ENCODE assay signal across 8 cellular contexts in the genomic region with DNA sequence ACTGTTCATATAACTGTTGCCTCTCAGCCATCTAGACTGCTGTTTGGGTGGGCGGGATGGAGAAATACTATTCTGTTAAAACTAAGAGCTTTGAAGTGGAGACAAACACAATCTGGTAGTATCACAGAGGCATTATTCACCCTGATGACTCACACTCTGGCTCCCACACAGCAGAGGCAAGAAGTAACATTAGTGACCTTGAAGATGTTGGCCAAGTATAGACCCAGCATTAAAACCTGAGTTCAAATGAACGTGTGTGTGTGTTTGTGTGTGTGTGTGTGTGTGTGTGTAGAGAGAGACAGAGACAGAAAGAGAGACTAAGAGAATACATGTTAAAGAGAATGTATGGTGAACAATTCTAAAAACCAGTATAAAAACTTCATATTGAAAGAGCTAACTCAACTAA. TPM values are rescaled to one million over a fixed set of nuclear protein-coding genes. Genes with fewer than 3 reads are reported as not detected.
DNase-seq lines count a peak whose midpoint lies in the region; TF ChIP-seq lines count a peak whose summit lies in the region.

No MANE protein-coding gene starts in this region.

- DNase-seq in GM03348 (ENCODE audit: low spot score) (peak; percentile 69), OCI-M1 (lab: John Stamatoyannopoulos, UW) (peak; percentile 86), kidney epithelial cell (ENCODE audit: low read depth) (peak; percentile 71), superior temporal gyrus (ENCODE audit: extremely low spot score) (peak; percentile 24), Caco-2 (no peak), GDM1 (lab: John Stamatoyannopoulos, UW) (no peak), ascending aorta (ENCODE audit: low spot score in 2 of 2) (no peak)
- DNase-seq in activated T-helper 9 cell treated with anti-CD3 and anti-CD28 coated beads, Interleukin-2, amount 50 U/mL, for 16 hours (ENCODE audit: low read depth) = peak; percentile 58

- POLR2A ChIA-PET in Caco-2 (lab: Charles Lee) = no interaction called here

- intact Hi-C loops in Caco-2 (cut with micrococcal nuclease; ENCODE audit: unreplicated experiment) = no loop called here
- intact Hi-C loops in ascending aorta (cut with DNase I) = no loop called here

- H3K4me3 Mint-ChIP-seq in Caco-2 (ENCODE audit: unreplicated experiment) = no peak overlapping the region

- CTCF ChIA-PET in Caco-2 (lab: Charles Lee) = no interaction called here

- no peaks in the 10 kb centered on the region for H3K9me3 ChIP-seq in Caco-2
- H3K9me3 ChIP-seq in ascending aorta = no peaks in the 10 kb centered on the region

- no peak for TF ChIP-seq CTCF in kidney epithelial cell (IDR thresholded peaks at IDR 0.05; ENCODE audit: insufficient read depth, low read length, poor library complexity, severe bottlenecking)
- TF ChIP-seq CTCF in Caco-2 (IDR thresholded peaks at IDR 0.05; ENCODE audit: insufficient read depth in 1 of 2, low read depth in 1 of 2, low read length in 1 of 2, severe bottlenecking in 1 of 2, unreplicated experiment in 1 of 2) = no peak
- no peak for TF ChIP-seq CTCF in ascending aorta (IDR thresholded peaks at IDR 0.05)

- H3K4me1 ChIP-seq in Caco-2 = no peaks in the 10 kb centered on the region
- no peaks in the 10 kb centered on the region for H3K4me1 ChIP-seq in ascending aorta

- no peaks in the 10 kb centered on the region for H3K9me3 Mint-ChIP-seq in Caco-2 (ENCODE audit: unreplicated experiment)

- H3K27ac Mint-ChIP-seq in Caco-2 (ENCODE audit: unreplicated experiment) = no peak overlapping the region

- H3K36me3 ChIP-seq in kidney epithelial cell (ENCODE audit: control insufficient read depth, insufficient read depth, low read length) (no peaks in the 10 kb centered on the region), Caco-2 (ENCODE audit: control insufficient read depth, insufficient read depth, low read length) (no peaks in the 10 kb centered on the region), ascending aorta (no peaks in the 10 kb centered on the region)

- H3K27ac ChIP-seq in ascending aorta = no peak overlapping the region

- BruUV-seq in Caco-2 (replicated peaks; lab: Mats Ljungman, UMichigan) = no TSS peak

- H3K36me3 Mint-ChIP-seq in Caco-2 (ENCODE audit: insufficient read depth, unreplicated experiment) = no peaks in the 10 kb centered on the region

- H3K27me3 ChIP-seq in kidney epithelial cell (ENCODE audit: control insufficient read depth, insufficient read depth, low read length) = no peaks in the 10 kb centered on the region
- no peaks in the 10 kb centered on the region for H3K27me3 ChIP-seq in Caco-2 (replicated peaks; ENCODE audit: control insufficient read depth, insufficient read depth, low read length)
- no peaks in the 10 kb centered on the region for H3K27me3 ChIP-seq in ascending aorta

- H3K4me3 ChIP-seq in kidney epithelial cell (ENCODE audit: low read depth, low read length) (no peak overlapping the region), Caco-2 (ENCODE audit: low read depth, low read length) (no peak overlapping the region), ascending aorta (no peak overlapping the region)

- H3K27me3 Mint-ChIP-seq in Caco-2 (ENCODE audit: insufficient read depth, unreplicated experiment) = no peaks in the 10 kb centered on the region

- no peaks in the 10 kb centered on the region for H3K4me1 Mint-ChIP-seq in Caco-2 (ENCODE audit: low read depth, unreplicated experiment)

RNA-seq across cellular contexts. Expression of a gene that starts 22.5 kb away (rescaled TPM):
- 22.4 and 22.5 TPM in 2 replicates for total RNA-seq in kidney epithelial cell
- 11.1 and 11.3 TPM in 2 replicates for total RNA-seq in Caco-2 (2022)
- total RNA-seq in ascending aorta = 6.9 TPM

Comparison
In these comparisons a context has a peak if more than half of its experiments do, and no peak if none do; other contexts are left out.
1. DNase-seq: peak in GM03348 (single experiment), OCI-M1 (single experiment), activated T-helper 9 cell treated with anti-CD3 and anti-CD28 coated beads, Interleukin-2, amount 50 U/mL, for 16 hours (single experiment), kidney epithelial cell (single experiment) and superior temporal gyrus (single experiment); none in Caco-2 (0 of 2), GDM1 (single experiment) and ascending aorta (0 of 2).